In genomic region chr2:133215477-133215876, GRCh38 we compare ENCODE assay signal across 7 cellular contexts.
"Had no signal": no experiment of that assay in that cellular context is flagged by ENCODE, and none has a peak within 500 bp of the region (broad histone marks: within the 10 kb centered on the region; RNA-seq: fewer than 3 reads in every experiment).

No MANE protein-coding gene starts in this region.

- H3K27ac ChIP-seq: HL-60, KMS-11 had no signal

- FAIRE-seq: HepG2, HTR-8/SVneo had no signal

- H3K4me2 ChIP-seq: KMS-11 had no signal

- H3K9ac ChIP-seq: KMS-11 had no signal

- ATAC-seq: HepG2 had no signal

- DNase-seq: IMR-90, KBM-7, KG1 had no signal
